In genomic region chr5:69234457-69235268, GRCh38 we compare ENCODE assay signal across 8 cellular contexts. TPM values are rescaled to one million over a fixed set of nuclear protein-coding genes. Genes with fewer than 3 reads are reported as not detected.
DNase-seq lines count a peak whose midpoint lies in the region; ATAC-seq, FAIRE-seq and TF ChIP-seq lines count a peak whose summit lies in the region.

TSS of gene CDK7 (plus strand) at chr5:69234886. CDS start at chr5:69234976, 90 bp downstream.

- FAIRE-seq in GM18507 (lab: Jason Lieb, UNC) = peak; percentile 93

- H2AFZ ChIP-seq in hepatocyte = peak within 1 kb of the TSS; percentile 85

- H3K27me3 ChIP-seq in hepatocyte = no peaks in the 10 kb centered on the region

- peaks cover 16% of the 10 kb centered on the region for H3K4me1 ChIP-seq in hepatocyte (ENCODE audit: insufficient read depth)

- peak within 1 kb of the TSS; percentile 84 for H3K4me2 ChIP-seq in hepatocyte

- H3K9me2 ChIP-seq in hepatocyte (replicated peaks; ENCODE audit: insufficient read depth) = no peaks in the 10 kb centered on the region

- peak within 1 kb of the TSS; percentile 76 for H3K27ac ChIP-seq in hepatocyte

- no peaks in the 10 kb centered on the region for H3K36me3 ChIP-seq in hepatocyte (replicated peaks; ENCODE audit: insufficient read depth, low read depth)

- TF ChIP-seq CTCF in astrocyte of the cerebellum (IDR thresholded peaks at IDR 0.05; ENCODE audit: low read depth, low read length, missing control alignments) (no peak), hepatocyte (IDR thresholded peaks at IDR 0.05; ENCODE audit: poor library complexity) (no peak)

- H3K4me3 ChIP-seq in astrocyte of the cerebellum (ENCODE audit: low read depth, low read length) = peak within 1 kb of the TSS; percentile 69
- peak within 1 kb of the TSS; percentile 68 for H3K4me3 ChIP-seq in hepatocyte

- ATAC-seq in HG02981 (IDR thresholded peaks at IDR 0.05; ENCODE audit: unreplicated experiment) = peak; percentile 99

- in situ Hi-C loops in astrocyte of the cerebellum (cut with HindIII; ENCODE audit: low sequenced_read_pairs) = no loop called here

- DNase-seq in GM18507 (ENCODE audit: extremely low spot score, insufficient read length, low read depth) = peak; percentile 86
- peak; percentile 94 for DNase-seq in NCI-H2029 treated with DMSO at 0.1 percent for 48 hours (lab: John Stamatoyannopoulos, UW)
- DNase-seq in T-helper 9 cell = peak; percentile 88
- peak; percentile 73 for DNase-seq in astrocyte of the cerebellum (ENCODE audit: low read depth)
- peak; percentile 97 for DNase-seq in hepatocyte (ENCODE audit: low spot score)
- peak; percentile 85 for DNase-seq in renal cortical epithelial cell (ENCODE audit: low read depth)
- no peak for DNase-seq in cortex of kidney (lab: John Stamatoyannopoulos, UW)

- H3K79me2 ChIP-seq in hepatocyte = peaks cover 47% of the 10 kb centered on the region

- no peaks in the 10 kb centered on the region for H4K20me1 ChIP-seq in hepatocyte (ENCODE audit: insufficient read depth, poor library complexity, severe bottlenecking)

- under 1% methylated on average over 46 of the region's 49 CpGs for WGBS in hepatocyte (ENCODE audit: low lambda C conversion rate, missing lambda C conversion rate)

- H3K9me3 ChIP-seq in hepatocyte (ENCODE audit: low read depth) = no peaks in the 10 kb centered on the region

RNA-seq across cellular contexts. Expression of gene CDK7, which starts in this region (rescaled TPM):
- total RNA-seq in hepatocyte = 36.4 and 50.9 TPM in 2 replicates
- polyA plus RNA-seq in hepatocyte = 40.4 and 41.1 TPM in 2 replicates
- total RNA-seq in renal cortical epithelial cell = 59.7 and 75.5 TPM in 2 replicates
